ENCODE assay signal across 16 cellular contexts in the genomic region with DNA sequence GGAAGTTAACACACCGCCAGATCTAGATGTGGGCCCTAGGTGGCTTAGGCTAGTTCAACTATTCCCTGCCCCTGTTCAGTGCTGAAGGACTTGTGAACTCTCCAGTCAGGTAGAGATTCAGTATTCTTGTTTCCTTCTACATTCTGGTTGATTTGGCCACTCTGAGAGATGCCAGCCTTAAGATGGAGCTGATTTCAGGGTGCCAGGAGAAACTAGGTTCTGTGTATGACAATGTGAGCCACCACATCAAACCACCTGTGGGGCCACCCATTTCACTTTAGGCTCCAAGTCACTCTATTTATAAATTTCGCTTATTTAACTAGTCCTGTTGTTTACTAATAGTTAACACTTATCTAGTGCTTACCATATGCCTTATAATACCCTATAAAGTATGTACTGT. TPM values are rescaled to one million over a fixed set of nuclear protein-coding genes. Genes with fewer than 3 reads are reported as not detected.
DNase-seq lines count a peak whose midpoint lies in the region; ATAC-seq lines count a peak whose summit lies in the region.
"Had no signal": no experiment of that assay in that cellular context is flagged by ENCODE, and none has a peak within 500 bp of the region (broad histone marks: within the 10 kb centered on the region; RNA-seq: fewer than 3 reads in every experiment).

No MANE protein-coding gene starts in this region.

- DNase-seq in activated naive CD8-positive, alpha-beta T cell treated with anti-CD3 and anti-CD28 coated beads for 36 hours: no peak
- DNase-seq in activated naive CD8-positive, alpha-beta T cell treated with anti-CD3 and anti-CD28 coated beads, Interleukin-2, amount 50 U/mL, for 24 hours: no peak
- peak in 1 of 2 donors; percentile 12 for DNase-seq in stimulated activated naive CD8-positive, alpha-beta T cell treated with anti-CD3 and anti-CD28 coated beads, Interleukin-15, amount 100 ng/mL, for 72 hours
- DNase-seq in nucleus accumbens (lab: John Stamatoyannopoulos, UW): no peak
- DNase-seq in NOMO-1 treated with DMSO at 0.1 percent for 48 hours (lab: John Stamatoyannopoulos, UW; ENCODE audit: unreplicated experiment): no peak
- no peak for DNase-seq in NCI-H1092 (lab: John Stamatoyannopoulos, UW)
- DNase-seq: activated CD4-positive, alpha-beta T cell treated with anti-CD3 and anti-CD28 coated beads, Interleukin-2, amount 50 U/mL, for 1 hour; CD4-positive, alpha-beta T cell; DMS53; esophagus squamous epithelium; glutamatergic neuron; immature natural killer cell; stimulated activated naive CD4-positive, alpha-beta T cell treated with Interleukin-2 at 50 U/mL for 16 hours; SW 1271 had no signal

- no peak for ATAC-seq in activated naive CD8-positive, alpha-beta T cell treated with anti-CD3 and anti-CD28 coated beads, Interleukin-2, amount 50 U/mL, for 24 hours
- ATAC-seq in activated T-helper 17 cell treated with anti-CD3 and anti-CD28 coated beads, Interleukin-2, amount 50 U/mL, for 72 hours (replicated peaks): peak; percentile 14
- ATAC-seq in stimulated activated naive CD8-positive, alpha-beta T cell treated with anti-CD3 and anti-CD28 coated beads, Interleukin-15, amount 100 ng/mL, for 72 hours: peak; percentile 77

- H3K36me3 Mint-ChIP-seq in activated naive CD8-positive, alpha-beta T cell treated with anti-CD3 and anti-CD28 coated beads for 36 hours: no peaks in the 10 kb centered on the region
- H3K36me3 Mint-ChIP-seq in activated naive CD8-positive, alpha-beta T cell treated with anti-CD3 and anti-CD28 coated beads, Interleukin-2, amount 50 U/mL, for 24 hours (ENCODE audit: low read depth): no peaks in the 10 kb centered on the region
- no peaks in the 10 kb centered on the region for H3K36me3 Mint-ChIP-seq in activated T-helper 17 cell treated with anti-CD3 and anti-CD28 coated beads, Interleukin-2, amount 50 U/mL, for 72 hours (ENCODE audit: low read depth)
- H3K36me3 Mint-ChIP-seq: immature natural killer cell had no signal

- H3K27me3 Mint-ChIP-seq in activated naive CD8-positive, alpha-beta T cell treated with anti-CD3 and anti-CD28 coated beads for 36 hours: peaks cover 7% of the 10 kb centered on the region
- peaks cover 4% of the 10 kb centered on the region for H3K27me3 Mint-ChIP-seq in activated naive CD8-positive, alpha-beta T cell treated with anti-CD3 and anti-CD28 coated beads, Interleukin-2, amount 50 U/mL, for 24 hours
- peaks cover 20% of the 10 kb centered on the region for H3K27me3 Mint-ChIP-seq in activated T-helper 17 cell treated with anti-CD3 and anti-CD28 coated beads, Interleukin-2, amount 50 U/mL, for 72 hours
- no peaks in the 10 kb centered on the region for H3K27me3 Mint-ChIP-seq in stimulated activated naive CD8-positive, alpha-beta T cell treated with anti-CD3 and anti-CD28 coated beads, Interleukin-15, amount 100 ng/mL, for 72 hours

- H3K27ac Mint-ChIP-seq in activated naive CD8-positive, alpha-beta T cell treated with anti-CD3 and anti-CD28 coated beads for 36 hours: peak overlapping the region; percentile 63
- no peak overlapping the region for H3K27ac Mint-ChIP-seq in activated naive CD8-positive, alpha-beta T cell treated with anti-CD3 and anti-CD28 coated beads, Interleukin-2, amount 50 U/mL, for 24 hours
- H3K27ac Mint-ChIP-seq in activated T-helper 17 cell treated with anti-CD3 and anti-CD28 coated beads, Interleukin-2, amount 50 U/mL, for 72 hours: no peak overlapping the region
- H3K27ac Mint-ChIP-seq in stimulated activated naive CD8-positive, alpha-beta T cell treated with anti-CD3 and anti-CD28 coated beads, Interleukin-15, amount 100 ng/mL, for 72 hours: peak overlapping the region in 1 of 2 donors; percentile 24
- H3K27ac Mint-ChIP-seq: CD4-positive, alpha-beta T cell; immature natural killer cell had no signal

- peak overlapping the region; percentile 32 for H3K27ac ChIP-seq in layer of hippocampus (ENCODE audit: low read depth, low read length)

- H3K4me3 Mint-ChIP-seq in activated naive CD8-positive, alpha-beta T cell treated with anti-CD3 and anti-CD28 coated beads for 36 hours: no peak overlapping the region
- no peak overlapping the region for H3K4me3 Mint-ChIP-seq in activated naive CD8-positive, alpha-beta T cell treated with anti-CD3 and anti-CD28 coated beads, Interleukin-2, amount 50 U/mL, for 24 hours
- H3K4me3 Mint-ChIP-seq in activated T-helper 17 cell treated with anti-CD3 and anti-CD28 coated beads, Interleukin-2, amount 50 U/mL, for 72 hours: no peak overlapping the region
- H3K4me3 Mint-ChIP-seq in stimulated activated naive CD8-positive, alpha-beta T cell treated with anti-CD3 and anti-CD28 coated beads, Interleukin-15, amount 100 ng/mL, for 72 hours: no peak overlapping the region
- H3K4me3 Mint-ChIP-seq: CD4-positive, alpha-beta T cell; immature natural killer cell had no signal

- H3K27me3 ChIP-seq in layer of hippocampus (ENCODE audit: control insufficient read depth, insufficient read depth, low read length): no peaks in the 10 kb centered on the region
- H3K27me3 ChIP-seq: esophagus squamous epithelium had no signal

- peaks cover 14% of the 10 kb centered on the region for H3K4me1 Mint-ChIP-seq in activated naive CD8-positive, alpha-beta T cell treated with anti-CD3 and anti-CD28 coated beads for 36 hours
- peaks cover 16% of the 10 kb centered on the region for H3K4me1 Mint-ChIP-seq in activated naive CD8-positive, alpha-beta T cell treated with anti-CD3 and anti-CD28 coated beads, Interleukin-2, amount 50 U/mL, for 24 hours
- peaks cover 6% of the 10 kb centered on the region for H3K4me1 Mint-ChIP-seq in activated T-helper 17 cell treated with anti-CD3 and anti-CD28 coated beads, Interleukin-2, amount 50 U/mL, for 72 hours
- peaks cover 16% of the 10 kb centered on the region for H3K4me1 Mint-ChIP-seq in stimulated activated naive CD8-positive, alpha-beta T cell treated with anti-CD3 and anti-CD28 coated beads, Interleukin-15, amount 100 ng/mL, for 72 hours
- H3K4me1 Mint-ChIP-seq: immature natural killer cell had no signal

- H3K9me3 Mint-ChIP-seq in activated naive CD8-positive, alpha-beta T cell treated with anti-CD3 and anti-CD28 coated beads for 36 hours: no peaks in the 10 kb centered on the region
- H3K9me3 Mint-ChIP-seq in activated naive CD8-positive, alpha-beta T cell treated with anti-CD3 and anti-CD28 coated beads, Interleukin-2, amount 50 U/mL, for 24 hours: no peaks in the 10 kb centered on the region
- H3K9me3 Mint-ChIP-seq in activated T-helper 17 cell treated with anti-CD3 and anti-CD28 coated beads, Interleukin-2, amount 50 U/mL, for 72 hours: no peaks in the 10 kb centered on the region
- H3K9me3 Mint-ChIP-seq in stimulated activated naive CD8-positive, alpha-beta T cell treated with anti-CD3 and anti-CD28 coated beads, Interleukin-15, amount 100 ng/mL, for 72 hours: no peaks in the 10 kb centered on the region
- H3K9me3 Mint-ChIP-seq: CD4-positive, alpha-beta T cell; immature natural killer cell had no signal

RNA-seq across cellular contexts. Expression of a gene that starts 26.0 kb away (rescaled TPM):
- total RNA-seq in activated naive CD8-positive, alpha-beta T cell treated with anti-CD3 and anti-CD28 coated beads for 36 hours: 1 to 10 TPM; 3.4 to 3.9 TPM
- 1 to 10 TPM; 3.4 to 5.9 TPM for total RNA-seq in activated T-helper 17 cell treated with anti-CD3 and anti-CD28 coated beads, Interleukin-2, amount 50 U/mL, for 72 hours
